In the genomic region with DNA sequence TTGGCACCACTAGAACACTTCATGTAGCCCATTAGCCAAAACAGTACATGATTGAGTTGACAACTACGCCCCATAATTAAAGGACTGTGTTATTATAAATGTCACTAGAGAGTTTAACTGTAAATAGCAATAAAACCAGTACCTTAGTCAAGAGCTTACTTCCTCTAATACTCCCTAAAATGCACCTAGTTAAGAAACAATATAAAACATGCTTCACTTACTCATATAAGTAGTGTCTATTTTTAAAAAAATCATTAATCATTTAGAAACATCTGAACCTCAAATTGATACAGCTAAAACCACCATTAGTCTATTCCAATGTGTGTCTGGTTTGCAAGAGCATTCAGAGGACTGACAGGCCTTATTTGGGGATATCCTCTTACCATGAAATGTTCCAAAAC, we compare ENCODE assay signal across 1 cellular context.
TF ChIP-seq lines count a peak whose summit lies in the region.

No MANE protein-coding gene starts in this region.

TF ChIP-seq in K562, 482 proteins besides CTCF, POLR2A, EP300 and RAD21:
- TF ChIP-seq SLC30A9 (CRISPR knock-in tag; IDR thresholded peaks at IDR 0.05): no peak
- peak; percentile 4 for TF ChIP-seq MEIS2 (IDR thresholded peaks at IDR 0.05; ENCODE audit: partially characterized antibody)
